In the genomic region with DNA sequence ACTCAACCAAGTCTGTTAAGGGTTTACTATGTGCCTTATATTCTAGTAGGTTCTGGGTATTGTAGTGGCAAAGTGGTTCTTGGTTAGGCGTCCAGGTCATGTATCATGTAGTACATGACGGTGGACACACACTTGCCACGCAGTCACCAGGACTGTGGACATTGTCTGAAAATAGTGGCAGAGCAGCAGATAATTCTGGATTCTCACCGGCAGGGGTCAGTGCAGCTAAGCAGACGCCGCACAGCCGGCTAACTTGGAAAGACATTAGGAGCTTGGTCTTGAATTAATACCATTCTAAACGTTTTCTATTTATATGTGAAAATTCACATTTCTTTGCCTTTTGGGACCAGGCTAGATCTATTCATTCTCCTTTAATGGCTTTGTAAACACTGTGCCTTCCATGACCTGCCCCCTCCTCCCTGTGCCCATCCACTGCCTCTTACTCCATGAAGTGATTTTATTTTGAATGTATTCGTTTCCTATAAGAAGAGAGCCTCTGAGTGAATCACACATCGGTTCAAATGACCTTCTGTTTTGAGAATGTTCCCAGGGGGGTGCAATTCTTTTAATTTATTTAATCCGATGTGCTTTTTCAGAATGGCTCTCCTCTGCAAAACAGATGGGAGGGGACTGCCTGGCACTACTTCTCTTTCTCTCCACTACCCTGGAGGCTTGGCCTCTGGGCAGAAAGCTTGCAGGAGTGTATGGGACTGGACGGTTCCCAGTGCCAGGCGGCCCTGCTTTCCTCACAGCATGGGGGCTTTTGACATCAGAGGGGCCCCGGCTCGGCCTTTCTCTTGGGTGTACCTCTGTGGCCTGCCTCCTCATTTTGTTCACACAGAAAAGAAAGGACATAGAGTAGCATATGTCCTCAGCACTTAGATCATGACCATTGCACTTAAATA, we compare ENCODE assay signal across 8 cellular contexts.
DNase-seq lines count a peak whose midpoint lies in the region; ATAC-seq and TF ChIP-seq lines count a peak whose summit lies in the region.

No MANE protein-coding gene starts in this region.

- H3K27ac Mint-ChIP-seq in activated T-cell treated with anti-CD3 and anti-CD28 coated beads, Interleukin-2, amount 50 U/mL, for 72 hours, result no peak overlapping the region
- H3K27ac Mint-ChIP-seq in HFFc6, result peak overlapping the region; percentile 87
- H3K27ac Mint-ChIP-seq in stimulated activated memory B cell treated with anti-CD40 and anti-IgM and Interleukin-4, amounts not matched to agents 10 μg/mL and 1 μg/mL and 100 μg/mL, for 72 hours, result no peak overlapping the region

- H3K9me3 Mint-ChIP-seq in activated T-cell treated with anti-CD3 and anti-CD28 coated beads, Interleukin-2, amount 50 U/mL, for 72 hours, result no peaks in the 10 kb centered on the region
- H3K9me3 Mint-ChIP-seq in HFFc6, result no peaks in the 10 kb centered on the region
- peaks cover 3% of the 10 kb centered on the region for H3K9me3 Mint-ChIP-seq in stimulated activated memory B cell treated with anti-CD40 and anti-IgM and Interleukin-4, amounts not matched to agents 10 μg/mL and 1 μg/mL and 100 μg/mL, for 72 hours

- peak; percentile 10 to 31 for DNase-seq in activated T-cell treated with anti-CD3 and anti-CD28 coated beads, Interleukin-2, amount 50 U/mL, for 72 hours
- no peak for DNase-seq in activated T-cell treated with anti-CD3 and anti-CD28 coated beads, Interleukin-2, amount 50 U/mL, for 1 hour
- DNase-seq in HFFc6 (peak; percentile 76), NCI-H1417 treated with DMSO at 0.1 percent for 48 hours (lab: John Stamatoyannopoulos, UW) (peak; percentile 52), globus pallidus (ENCODE audit: low spot score) (peak; percentile 74), posterior vena cava (ENCODE audit: low spot score) (peak; percentile 89)
- DNase-seq in activated CD4-positive, alpha-beta T cell treated with anti-CD3 and anti-CD28 coated beads, Interleukin-2, amount 50 U/mL, for 1 hour, result peak; percentile 8

- peak; percentile 98 for TF ChIP-seq CTCF in HFFc6 (IDR thresholded peaks at IDR 0.05)

- intact Hi-C loops in posterior vena cava (cut with DNase I), result no loop called here

- H3K27me3 Mint-ChIP-seq in activated T-cell treated with anti-CD3 and anti-CD28 coated beads, Interleukin-2, amount 50 U/mL, for 72 hours (ENCODE audit: low read depth), result no peaks in the 10 kb centered on the region
- no peaks in the 10 kb centered on the region; the same call in 1 of the 2 replicates for H3K27me3 Mint-ChIP-seq in HFFc6 (ENCODE audit: insufficient read depth)
- no peaks in the 10 kb centered on the region for H3K27me3 Mint-ChIP-seq in stimulated activated memory B cell treated with anti-CD40 and anti-IgM and Interleukin-4, amounts not matched to agents 10 μg/mL and 1 μg/mL and 100 μg/mL, for 72 hours

- no peaks in the 10 kb centered on the region for H3K4me1 Mint-ChIP-seq in activated T-cell treated with anti-CD3 and anti-CD28 coated beads, Interleukin-2, amount 50 U/mL, for 72 hours (ENCODE audit: low read depth)
- peaks cover 72% of the 10 kb centered on the region for H3K4me1 Mint-ChIP-seq in HFFc6 (ENCODE audit: low read depth)
- H3K4me1 Mint-ChIP-seq in stimulated activated memory B cell treated with anti-CD40 and anti-IgM and Interleukin-4, amounts not matched to agents 10 μg/mL and 1 μg/mL and 100 μg/mL, for 72 hours, result no peaks in the 10 kb centered on the region

- H3K36me3 Mint-ChIP-seq in activated T-cell treated with anti-CD3 and anti-CD28 coated beads, Interleukin-2, amount 50 U/mL, for 72 hours (ENCODE audit: insufficient read depth in 2 of 2), result no peaks in the 10 kb centered on the region
- H3K36me3 Mint-ChIP-seq in HFFc6 (ENCODE audit: low read depth), result no peaks in the 10 kb centered on the region
- no peaks in the 10 kb centered on the region for H3K36me3 Mint-ChIP-seq in stimulated activated memory B cell treated with anti-CD40 and anti-IgM and Interleukin-4, amounts not matched to agents 10 μg/mL and 1 μg/mL and 100 μg/mL, for 72 hours

- no peak overlapping the region for H3K4me3 Mint-ChIP-seq in activated T-cell treated with anti-CD3 and anti-CD28 coated beads, Interleukin-2, amount 50 U/mL, for 72 hours
- peak overlapping the region; percentile 58 for H3K4me3 Mint-ChIP-seq in HFFc6
- no peak overlapping the region for H3K4me3 Mint-ChIP-seq in stimulated activated memory B cell treated with anti-CD40 and anti-IgM and Interleukin-4, amounts not matched to agents 10 μg/mL and 1 μg/mL and 100 μg/mL, for 72 hours

- ATAC-seq in activated T-cell treated with anti-CD3 and anti-CD28 coated beads, Interleukin-2, amount 50 U/mL, for 72 hours (replicated peaks in 1 of 2), result no peak
- ATAC-seq in stimulated activated memory B cell treated with anti-CD40 and anti-IgM and Interleukin-4, amounts not matched to agents 10 μg/mL and 1 μg/mL and 100 μg/mL, for 72 hours, result no peak
